Comparison of ENCODE assay signal across 20 cellular contexts in genomic region chr7:30785786-30786185, GRCh38. TPM values are rescaled to one million over a fixed set of nuclear protein-coding genes. Genes with fewer than 3 reads are reported as not detected.
"Had no signal": no experiment of that assay in that cellular context is flagged by ENCODE, and none has a peak within 500 bp of the region (broad histone marks: within the 10 kb centered on the region; RNA-seq: fewer than 3 reads in every experiment).

No MANE protein-coding gene starts in this region.

- H3K27me3 ChIP-seq: foreskin keratinocyte, heart left ventricle, neutrophil, suprapubic skin, thyroid gland, upper lobe of right lung had no signal

- DNase-seq: effector CD4-positive, alpha-beta T cell; endodermal cell; erythroblast; foreskin keratinocyte; heart left ventricle; hippocampal formation; mesendoderm; naive thymus-derived CD8-positive, alpha-beta T cell; posterior cingulate gyrus; stimulated activated CD4-positive, alpha-beta T cell treated with anti-CD3 and anti-CD28 coated beads, Interleukin-2, amount 100 ng/mL, for 24 hours; stimulated activated naive CD4-positive, alpha-beta T cell treated with Interleukin-2 at 50 U/mL for 16 hours; thyroid gland; upper lobe of right lung had no signal

- H3K27ac ChIP-seq: coronary artery, foreskin keratinocyte, heart left ventricle, neutrophil, suprapubic skin, thyroid gland, upper lobe of right lung had no signal

- H3K9me3 ChIP-seq: heart left ventricle, neutrophil, suprapubic skin, thyroid gland, upper lobe of right lung had no signal

- H3K4me1 ChIP-seq: upper lobe of right lung had no signal

- H3K36me3 ChIP-seq: neutrophil had no signal

- H3K4me3 ChIP-seq: coronary artery, heart left ventricle, suprapubic skin, thyroid gland, upper lobe of right lung had no signal

- ATAC-seq: foreskin keratinocyte; heart left ventricle; naive thymus-derived CD8-positive, alpha-beta T cell; sciatic nerve; upper lobe of right lung had no signal

RNA-seq across cellular contexts. Expression of gene INMT, which starts 33.9 kb away (rescaled TPM):
- total RNA-seq: endothelial cell of umbilical vein, foreskin keratinocyte, kidney epithelial cell, pulmonary artery endothelial cell had no signal
- polyA plus RNA-seq: endothelial cell of umbilical vein; foreskin keratinocyte; naive thymus-derived CD8-positive, alpha-beta T cell had no signal
